In the genomic region with DNA sequence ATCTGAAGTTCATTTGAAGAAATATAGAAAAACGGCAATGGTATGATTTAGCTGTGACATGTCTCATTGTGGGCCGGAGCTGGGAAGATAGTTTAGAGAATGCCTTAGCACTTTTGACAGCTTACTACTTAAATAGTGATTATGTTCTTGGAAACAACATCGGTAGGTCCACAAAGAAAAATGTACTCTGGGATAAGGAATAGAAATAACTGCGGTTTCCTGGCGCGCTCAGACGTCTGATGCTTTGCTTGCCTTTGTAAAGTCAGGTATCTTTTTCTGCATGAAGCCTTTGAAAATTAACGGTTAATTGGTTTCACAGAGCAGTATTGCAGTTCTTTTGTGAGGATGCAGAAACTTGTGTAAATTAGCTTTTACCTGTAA, we compare ENCODE assay signal across 8 cellular contexts. TPM values are rescaled to one million over a fixed set of nuclear protein-coding genes. Genes with fewer than 3 reads are reported as not detected.
A peak's percentile ranks its signal among the peaks of the same experiment; 100 is the strongest.
DNase-seq lines count a peak whose midpoint lies in the region; ATAC-seq and TF ChIP-seq lines count a peak whose summit lies in the region.

No MANE protein-coding gene starts in this region.

- H3K4me3 Mint-ChIP-seq in GM23338: peak overlapping the region; percentile 77

- H3K27ac ChIP-seq in GM23338 (ENCODE audit: low read depth): no peak overlapping the region
- H3K27ac ChIP-seq in VCaP: peak overlapping the region; percentile 98

- no peaks in the 10 kb centered on the region for H3K9me2 ChIP-seq in GM23338 (ENCODE audit: insufficient read depth)

- no peak overlapping the region for H3K27ac Mint-ChIP-seq in GM23338

- peaks cover 44% of the 10 kb centered on the region for H3K4me1 ChIP-seq in GM23338 (ENCODE audit: insufficient read depth)

- H4K20me1 ChIP-seq in GM23338 (replicated peaks; ENCODE audit: insufficient read depth): peaks cover 34% of the 10 kb centered on the region

- H3F3A ChIP-seq in GM23338 (replicated peaks; ENCODE audit: low read depth): peaks cover 11% of the 10 kb centered on the region

- TF ChIP-seq CTCF in GM23338 (conservative IDR thresholded peaks at IDR 0.05; ENCODE audit: low read depth in 2 of 2): no peak; a peak in 1 of 4 replicates
- TF ChIP-seq CTCF in VCaP (conservative IDR thresholded peaks at IDR 0.05): no peak
- TF ChIP-seq CTCF in fibroblast of the aortic adventitia (IDR thresholded peaks at IDR 0.05; ENCODE audit: insufficient read depth, low read length): no peak

- H3K79me2 ChIP-seq in GM23338 (replicated peaks; ENCODE audit: insufficient read depth): no peaks in the 10 kb centered on the region; the same call in 1 of the 2 replicates

- no peak for DNase-seq in GM23338 (ENCODE audit: low spot score)
- no peak for DNase-seq in fibroblast of the aortic adventitia (ENCODE audit: low read depth)
- no peak for DNase-seq in skeletal muscle cell (ENCODE audit: low read depth)
- DNase-seq in mucosa of gallbladder (ENCODE audit: low spot score): no peak
- DNase-seq in left lobe of liver (ENCODE audit: low spot score): no peak
- DNase-seq in foreskin melanocyte: no peak

- no peaks in the 10 kb centered on the region; the same call in 1 of the 2 replicates for H3K36me3 ChIP-seq in GM23338 (ENCODE audit: insufficient read depth)

- peaks cover 96% of the 10 kb centered on the region for H3K27me3 ChIP-seq in GM23338 (ENCODE audit: insufficient read depth)

- peak overlapping the region; percentile 82 for H3K4me2 ChIP-seq in GM23338

- no peak overlapping the region for H2AFZ ChIP-seq in GM23338

- H3K9me3 Mint-ChIP-seq in GM23338: no peaks in the 10 kb centered on the region

- ATAC-seq in GM23338 (no peak), left lobe of liver (no peak), HG02571 (IDR thresholded peaks at IDR 0.05; ENCODE audit: unreplicated experiment) (no peak)

- no peaks in the 10 kb centered on the region; the same call in 2 of the 3 replicates for H3K36me3 Mint-ChIP-seq in GM23338 (ENCODE audit: low read depth)

- H3K4me1 Mint-ChIP-seq in GM23338: peaks cover 69% of the 10 kb centered on the region

- H3K4me3 ChIP-seq in GM23338 (peak overlapping the region; percentile 76), fibroblast of the aortic adventitia (ENCODE audit: low read depth, low read length) (peak overlapping the region; percentile 88), skeletal muscle cell (ENCODE audit: low read depth, low read length) (peak overlapping the region; percentile 76)

- H3K27me3 Mint-ChIP-seq in GM23338 (ENCODE audit: insufficient read depth, low read depth, poor library complexity): peaks cover 56% of the 10 kb centered on the region

TF ChIP-seq in GM23338, 12 proteins besides CTCF, POLR2A, EP300 and RAD21:
- TF ChIP-seq, protein P1, sequence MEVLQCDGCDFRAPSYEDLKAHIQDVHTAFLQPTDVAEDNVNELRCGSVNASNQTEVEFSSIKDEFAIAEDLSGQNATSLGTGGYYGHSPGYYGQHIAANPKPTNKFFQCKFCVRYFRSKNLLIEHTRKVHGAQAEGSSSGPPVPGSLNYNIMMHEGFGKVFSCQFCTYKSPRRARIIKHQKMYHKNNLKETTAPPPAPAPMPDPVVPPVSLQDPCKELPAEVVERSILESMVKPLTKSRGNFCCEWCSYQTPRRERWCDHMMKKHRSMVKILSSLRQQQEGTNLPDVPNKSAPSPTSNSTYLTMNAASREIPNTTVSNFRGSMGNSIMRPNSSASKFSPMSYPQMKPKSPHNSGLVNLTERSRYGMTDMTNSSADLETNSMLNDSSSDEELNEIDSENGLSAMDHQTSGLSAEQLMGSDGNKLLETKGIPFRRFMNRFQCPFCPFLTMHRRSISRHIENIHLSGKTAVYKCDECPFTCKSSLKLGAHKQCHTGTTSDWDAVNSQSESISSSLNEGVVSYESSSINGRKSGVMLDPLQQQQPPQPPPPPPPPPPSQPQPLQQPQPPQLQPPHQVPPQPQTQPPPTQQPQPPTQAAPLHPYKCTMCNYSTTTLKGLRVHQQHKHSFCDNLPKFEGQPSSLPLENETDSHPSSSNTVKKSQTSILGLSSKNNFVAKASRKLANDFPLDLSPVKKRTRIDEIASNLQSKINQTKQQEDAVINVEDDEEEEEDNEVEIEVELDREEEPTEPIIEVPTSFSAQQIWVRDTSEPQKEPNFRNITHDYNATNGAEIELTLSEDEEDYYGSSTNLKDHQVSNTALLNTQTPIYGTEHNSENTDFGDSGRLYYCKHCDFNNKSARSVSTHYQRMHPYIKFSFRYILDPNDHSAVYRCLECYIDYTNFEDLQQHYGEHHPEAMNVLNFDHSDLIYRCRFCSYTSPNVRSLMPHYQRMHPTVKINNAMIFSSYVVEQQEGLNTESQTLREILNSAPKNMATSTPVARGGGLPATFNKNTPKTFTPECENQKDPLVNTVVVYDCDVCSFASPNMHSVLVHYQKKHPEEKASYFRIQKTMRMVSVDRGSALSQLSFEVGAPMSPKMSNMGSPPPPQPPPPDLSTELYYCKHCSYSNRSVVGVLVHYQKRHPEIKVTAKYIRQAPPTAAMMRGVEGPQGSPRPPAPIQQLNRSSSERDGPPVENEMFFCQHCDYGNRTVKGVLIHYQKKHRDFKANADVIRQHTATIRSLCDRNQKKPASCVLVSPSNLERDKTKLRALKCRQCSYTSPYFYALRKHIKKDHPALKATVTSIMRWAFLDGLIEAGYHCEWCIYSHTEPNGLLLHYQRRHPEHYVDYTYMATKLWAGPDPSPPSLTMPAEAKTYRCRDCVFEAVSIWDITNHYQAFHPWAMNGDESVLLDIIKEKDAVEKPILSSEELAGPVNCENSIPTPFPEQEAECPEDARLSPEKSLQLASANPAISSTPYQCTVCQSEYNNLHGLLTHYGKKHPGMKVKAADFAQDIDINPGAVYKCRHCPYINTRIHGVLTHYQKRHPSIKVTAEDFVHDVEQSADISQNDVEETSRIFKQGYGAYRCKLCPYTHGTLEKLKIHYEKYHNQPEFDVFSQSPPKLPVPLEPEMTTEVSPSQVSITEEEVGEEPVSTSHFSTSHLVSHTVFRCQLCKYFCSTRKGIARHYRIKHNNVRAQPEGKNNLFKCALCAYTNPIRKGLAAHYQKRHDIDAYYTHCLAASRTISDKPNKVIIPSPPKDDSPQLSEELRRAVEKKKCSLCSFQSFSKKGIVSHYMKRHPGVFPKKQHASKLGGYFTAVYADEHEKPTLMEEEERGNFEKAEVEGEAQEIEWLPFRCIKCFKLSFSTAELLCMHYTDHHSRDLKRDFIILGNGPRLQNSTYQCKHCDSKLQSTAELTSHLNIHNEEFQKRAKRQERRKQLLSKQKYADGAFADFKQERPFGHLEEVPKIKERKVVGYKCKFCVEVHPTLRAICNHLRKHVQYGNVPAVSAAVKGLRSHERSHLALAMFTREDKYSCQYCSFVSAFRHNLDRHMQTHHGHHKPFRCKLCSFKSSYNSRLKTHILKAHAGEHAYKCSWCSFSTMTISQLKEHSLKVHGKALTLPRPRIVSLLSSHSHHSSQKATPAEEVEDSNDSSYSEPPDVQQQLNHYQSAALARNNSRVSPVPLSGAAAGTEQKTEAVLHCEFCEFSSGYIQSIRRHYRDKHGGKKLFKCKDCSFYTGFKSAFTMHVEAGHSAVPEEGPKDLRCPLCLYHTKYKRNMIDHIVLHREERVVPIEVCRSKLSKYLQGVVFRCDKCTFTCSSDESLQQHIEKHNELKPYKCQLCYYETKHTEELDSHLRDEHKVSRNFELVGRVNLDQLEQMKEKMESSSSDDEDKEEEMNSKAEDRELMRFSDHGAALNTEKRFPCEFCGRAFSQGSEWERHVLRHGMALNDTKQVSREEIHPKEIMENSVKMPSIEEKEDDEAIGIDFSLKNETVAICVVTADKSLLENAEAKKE (CRISPR knock-in tag; IDR thresholded peaks at IDR 0.05): no peak
- no peak for TF ChIP-seq POLR2AphosphoS5 (IDR thresholded peaks at IDR 0.05; ENCODE audit: low read depth)
- TF ChIP-seq ZNF331 (CRISPR knock-in tag; IDR thresholded peaks at IDR 0.05; ENCODE audit: low read depth): no peak
- TF ChIP-seq CREB1 (CRISPR knock-in tag; IDR thresholded peaks at IDR 0.05; ENCODE audit: low read depth): no peak

RNA-seq across cellular contexts. Expression of a gene that starts 1.4 kb away (rescaled TPM):
- 9.7 and 22.5 TPM in 2 replicates for total RNA-seq in GM23338 (2014; rRNA removed; shearing (Covaris generic))
- 7.6 and 9.9 TPM in 2 replicates for polyA plus RNA-seq in GM23338 (2016; fragmentation: Nextera tagmentation; extraction: Ambion mirVana)
- total RNA-seq in fibroblast of the aortic adventitia (ENCODE audit: low replicate concordance) (35.1 and 45.8 TPM in 2 replicates), mucosa of gallbladder (81.2 TPM), left lobe of liver (22.0 TPM)
